ENCODE assay signal across 8 cellular contexts in the genomic region with DNA sequence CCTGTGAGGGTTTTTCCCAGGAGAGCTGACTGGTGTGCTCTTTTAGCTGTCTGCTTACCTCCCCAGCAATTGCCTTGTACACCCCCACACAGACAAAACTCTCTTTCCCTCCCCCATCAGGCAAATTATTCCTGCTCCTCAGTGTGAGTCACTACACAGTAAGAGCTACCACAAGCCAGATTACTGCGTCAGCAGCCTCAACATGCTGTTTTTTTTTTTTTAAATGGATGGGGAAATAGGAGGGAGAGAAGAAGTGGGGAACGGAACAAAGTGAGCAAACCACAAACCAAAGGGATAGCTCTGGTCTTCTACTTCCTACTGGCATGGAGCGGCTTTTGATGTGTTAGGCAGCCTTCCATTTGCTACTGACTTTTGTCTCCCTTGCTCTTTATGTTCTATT.
DNase-seq lines count a peak whose midpoint lies in the region; ATAC-seq, FAIRE-seq and TF ChIP-seq lines count a peak whose summit lies in the region.

No MANE protein-coding gene starts in this region.

- H3K9me1 ChIP-seq in K562 (ENCODE audit: control insufficient read depth, insufficient read depth, low read length), result no peaks in the 10 kb centered on the region

- peak; percentile 83 for DNase-seq in AG04449 (ENCODE audit: low read depth, low spot score)
- peak; percentile 64 for DNase-seq in HS-5 (ENCODE audit: low read depth)
- DNase-seq in K562 (ENCODE audit: extremely low read depth in 1 of 4, low spot score in 3 of 4), result peak; percentile 47 to 82 (median 60)
- DNase-seq in lower lobe of right lung, result no peak
- DNase-seq in HuH-7 (ENCODE audit: low spot score), result no peak

- peak overlapping the region; percentile 71 for H3K4me2 ChIP-seq in K562 (ENCODE audit: insufficient read depth, low read length)

- peak; percentile 94 for FAIRE-seq in K562 (lab: Jason Lieb, UNC)

- peak; percentile 59; the same call in 1 of the 2 replicates for TF ChIP-seq EP300 in K562 (IDR thresholded peaks at IDR 0.05; ENCODE audit: low read length)

- peak overlapping the region in 1 of 2 experiments; percentile 64; a peak in 3 of 4 replicates for H3K9ac ChIP-seq in K562 (ENCODE audit: insufficient read depth in 1 of 2, low read depth in 2 of 2, low read length in 2 of 2)

- H3K9me3 ChIP-seq in K562 (replicated peaks; ENCODE audit: control insufficient read depth, insufficient read depth, low read depth, low read length) (no peaks in the 10 kb centered on the region), lower lobe of right lung (no peaks in the 10 kb centered on the region)

- no TSS peak for BruUV-seq in K562 (replicated peaks; lab: Mats Ljungman, UMichigan)

- H3K27me3 ChIP-seq in K562 (ENCODE audit: control insufficient read depth in 2 of 2, insufficient read depth in 2 of 2, low read length in 2 of 2) (no peaks in the 10 kb centered on the region), lower lobe of right lung (ENCODE audit: low read depth) (no peaks in the 10 kb centered on the region)

- TF ChIP-seq POLR2A in K562 (conservative IDR thresholded peaks at IDR 0.05) (no peak), GM18505 (IDR thresholded peaks at IDR 0.05; ENCODE audit: borderline replicate concordance, extremely low read depth, insufficient read depth, insufficient read length) (no peak)

- peak; percentile 83 for ATAC-seq in K562
- ATAC-seq in lower lobe of right lung, result peak; percentile 91 to 94
- no peak for ATAC-seq in HG03432 (IDR thresholded peaks at IDR 0.05; ENCODE audit: unreplicated experiment)
- no peak for ATAC-seq in HG03139 (IDR thresholded peaks at IDR 0.05; ENCODE audit: unreplicated experiment)
- no peak for ATAC-seq in GM18505 (IDR thresholded peaks at IDR 0.05; ENCODE audit: unreplicated experiment)

- no peak for TF ChIP-seq CTCF in AG04449 (IDR thresholded peaks at IDR 0.05; ENCODE audit: insufficient read depth, low read length, missing control alignments)
- TF ChIP-seq CTCF in K562 (IDR thresholded peaks at IDR 0.05 in 2 of 3, conservative IDR thresholded peaks at IDR 0.05 in 1 of 3; ENCODE audit: insufficient read depth in 2 of 3, low read depth in 1 of 3, low read length in 3 of 3), result no peak
- TF ChIP-seq CTCF in lower lobe of right lung (IDR thresholded peaks at IDR 0.05), result no peak

- H3K36me3 ChIP-seq in K562 (ENCODE audit: control insufficient read depth, insufficient read depth, low read length) (no peaks in the 10 kb centered on the region), lower lobe of right lung (no peaks in the 10 kb centered on the region)

- CTCF ChIA-PET in AG04449 (lab: Yijun Ruan, JAX) (interaction anchor here (1.0 to 4.1 kb wide), 3 partner anchors 13 to 50 kb away, joined by 3 to 21 read pairs (median 6); no protein-coding TSS in a partner anchor), K562 (lab: Yijun Ruan, JAX; ENCODE audit: low intra/inter-chr PET ratio) (interaction anchor here (0.5 kb wide), 1 partner anchor 10 kb away, joined by 3 read pairs; no protein-coding TSS in a partner anchor)

- H3K4me1 ChIP-seq in K562 (replicated peaks in 1 of 2; ENCODE audit: control insufficient read depth in 2 of 2, insufficient read depth in 2 of 2, low read length in 2 of 2) (peaks cover 0 to 31% of the 10 kb centered on the region in 2 experiments; a peak in 3 of 5 replicates), lower lobe of right lung (no peaks in the 10 kb centered on the region)

- H3K4me3 ChIP-seq in AG04449 (ENCODE audit: low read depth, low read length), result no peak overlapping the region
- no peak overlapping the region for H3K4me3 ChIP-seq in K562
- H3K4me3 ChIP-seq in lower lobe of right lung, result no peak overlapping the region

- H3K79me2 ChIP-seq in K562 (ENCODE audit: control insufficient read depth, insufficient read depth, low read length), result no peaks in the 10 kb centered on the region

- POLR2A ChIA-PET in AG04449 (lab: Yijun Ruan, JAX), result interaction anchor here (0.6 to 1.1 kb wide), 4 partner anchors 10 to 127 kb away, joined by 3 to 4 read pairs (median 3); a partner anchor contains a TSS
- POLR2A ChIA-PET in K562 (lab: Yijun Ruan, JAX), result no interaction called here

- WGBS in K562 (ENCODE audit: insufficient coverage, low coverage, missing lambda C conversion rate), result 18% methylated on average over 2 of the region's 3 CpGs

- intact Hi-C loops in K562 (cut with micrococcal nuclease) (loop anchor here (1.0 to 5.0 kb wide), 3 partner anchors 58 to 127 kb away; a partner anchor contains a TSS), lower lobe of right lung (cut with DNase I) (no loop called here)

- peak overlapping the region; percentile 81 for H2AFZ ChIP-seq in K562 (ENCODE audit: low read depth, low read length)

- no peak for TF ChIP-seq RAD21 in K562 (CRISPR knock-in tag; conservative IDR thresholded peaks at IDR 0.05 in 1 of 2, IDR thresholded peaks at IDR 0.05 in 1 of 2)

- H3K27ac ChIP-seq in K562 (ENCODE audit: extremely low read depth, low read depth, low read length) (peak overlapping the region; percentile 75), lower lobe of right lung (peak overlapping the region; percentile 62)

- no peaks in the 10 kb centered on the region for H4K20me1 ChIP-seq in K562 (replicated peaks; ENCODE audit: control insufficient read depth, insufficient read depth, low read length)

- in situ Hi-C loops in K562 (cut with MboI), result no loop called here

TF ChIP-seq in K562, 482 proteins besides CTCF, POLR2A, EP300 and RAD21 (continues in another document):
- TF ChIP-seq SMAD4 (CRISPR knock-in tag; conservative IDR thresholded peaks at IDR 0.05), result peak; percentile 65; the same call in 1 of the 2 replicates
- TF ChIP-seq TOE1 (IDR thresholded peaks at IDR 0.05; ENCODE audit: borderline replicate concordance), result no peak
- TF ChIP-seq TOE1 (CRISPR knock-in tag; IDR thresholded peaks at IDR 0.05; ENCODE audit: borderline replicate concordance, low read depth), result no peak
- TF ChIP-seq CEBPG (CRISPR knock-in tag; IDR thresholded peaks at IDR 0.05), result no peak
- TF ChIP-seq CEBPG (tag; conservative IDR thresholded peaks at IDR 0.05 in 1 of 2, IDR thresholded peaks at IDR 0.05 in 1 of 2), result no peak
- TF ChIP-seq MTA3 (IDR thresholded peaks at IDR 0.05; ENCODE audit: borderline replicate concordance), result no peak
- TF ChIP-seq, protein P1, sequence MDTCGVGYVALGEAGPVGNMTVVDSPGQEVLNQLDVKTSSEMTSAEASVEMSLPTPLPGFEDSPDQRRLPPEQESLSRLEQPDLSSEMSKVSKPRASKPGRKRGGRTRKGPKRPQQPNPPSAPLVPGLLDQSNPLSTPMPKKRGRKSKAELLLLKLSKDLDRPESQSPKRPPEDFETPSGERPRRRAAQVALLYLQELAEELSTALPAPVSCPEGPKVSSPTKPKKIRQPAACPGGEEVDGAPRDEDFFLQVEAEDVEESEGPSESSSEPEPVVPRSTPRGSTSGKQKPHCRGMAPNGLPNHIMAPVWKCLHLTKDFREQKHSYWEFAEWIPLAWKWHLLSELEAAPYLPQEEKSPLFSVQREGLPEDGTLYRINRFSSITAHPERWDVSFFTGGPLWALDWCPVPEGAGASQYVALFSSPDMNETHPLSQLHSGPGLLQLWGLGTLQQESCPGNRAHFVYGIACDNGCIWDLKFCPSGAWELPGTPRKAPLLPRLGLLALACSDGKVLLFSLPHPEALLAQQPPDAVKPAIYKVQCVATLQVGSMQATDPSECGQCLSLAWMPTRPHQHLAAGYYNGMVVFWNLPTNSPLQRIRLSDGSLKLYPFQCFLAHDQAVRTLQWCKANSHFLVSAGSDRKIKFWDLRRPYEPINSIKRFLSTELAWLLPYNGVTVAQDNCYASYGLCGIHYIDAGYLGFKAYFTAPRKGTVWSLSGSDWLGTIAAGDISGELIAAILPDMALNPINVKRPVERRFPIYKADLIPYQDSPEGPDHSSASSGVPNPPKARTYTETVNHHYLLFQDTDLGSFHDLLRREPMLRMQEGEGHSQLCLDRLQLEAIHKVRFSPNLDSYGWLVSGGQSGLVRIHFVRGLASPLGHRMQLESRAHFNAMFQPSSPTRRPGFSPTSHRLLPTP (IDR thresholded peaks at IDR 0.05; ENCODE audit: borderline replicate concordance, extremely low read depth, insufficient read length), result no peak
- TF ChIP-seq, protein P2, sequence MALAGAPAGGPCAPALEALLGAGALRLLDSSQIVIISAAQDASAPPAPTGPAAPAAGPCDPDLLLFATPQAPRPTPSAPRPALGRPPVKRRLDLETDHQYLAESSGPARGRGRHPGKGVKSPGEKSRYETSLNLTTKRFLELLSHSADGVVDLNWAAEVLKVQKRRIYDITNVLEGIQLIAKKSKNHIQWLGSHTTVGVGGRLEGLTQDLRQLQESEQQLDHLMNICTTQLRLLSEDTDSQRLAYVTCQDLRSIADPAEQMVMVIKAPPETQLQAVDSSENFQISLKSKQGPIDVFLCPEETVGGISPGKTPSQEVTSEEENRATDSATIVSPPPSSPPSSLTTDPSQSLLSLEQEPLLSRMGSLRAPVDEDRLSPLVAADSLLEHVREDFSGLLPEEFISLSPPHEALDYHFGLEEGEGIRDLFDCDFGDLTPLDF (CRISPR knock-in tag; IDR thresholded peaks at IDR 0.05), result no peak
- TF ChIP-seq, protein P3, sequence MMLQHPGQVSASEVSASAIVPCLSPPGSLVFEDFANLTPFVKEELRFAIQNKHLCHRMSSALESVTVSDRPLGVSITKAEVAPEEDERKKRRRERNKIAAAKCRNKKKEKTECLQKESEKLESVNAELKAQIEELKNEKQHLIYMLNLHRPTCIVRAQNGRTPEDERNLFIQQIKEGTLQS (IDR thresholded peaks at IDR 0.05), result peak; percentile 82
- TF ChIP-seq, protein P3 (CRISPR knock-in tag; conservative IDR thresholded peaks at IDR 0.05), result no peak; the same call in 1 of the 2 replicates
- no peak for TF ChIP-seq HDAC1 (IDR thresholded peaks at IDR 0.05)
- TF ChIP-seq CCAR2 (IDR thresholded peaks at IDR 0.05; ENCODE audit: low read depth, low read length), result no peak
- TF ChIP-seq KAT2B (IDR thresholded peaks at IDR 0.05; ENCODE audit: low read depth, low read length), result no peak
- TF ChIP-seq SAFB2 (IDR thresholded peaks at IDR 0.05; ENCODE audit: borderline replicate concordance, low read depth, low read length, severe bottlenecking), result no peak
- TF ChIP-seq SMAD1 (IDR thresholded peaks at IDR 0.05; ENCODE audit: low read depth, low read length, partially characterized antibody), result no peak

Comparison
In these comparisons a context has a peak if more than half of its experiments do, and no peak if none do; other contexts are left out.
1. DNase-seq: peak in AG04449 (single experiment), HS-5 (single experiment) and K562 (4 of 4); none in lower lobe of right lung (single experiment) and HuH-7 (single experiment).
2. ATAC-seq: peak in K562 (single experiment) and lower lobe of right lung (2 of 2); none in HG03432 (single experiment), HG03139 (single experiment) and GM18505 (single experiment).